Comparison of ENCODE assay signal across 10 cellular contexts in the genomic region with DNA sequence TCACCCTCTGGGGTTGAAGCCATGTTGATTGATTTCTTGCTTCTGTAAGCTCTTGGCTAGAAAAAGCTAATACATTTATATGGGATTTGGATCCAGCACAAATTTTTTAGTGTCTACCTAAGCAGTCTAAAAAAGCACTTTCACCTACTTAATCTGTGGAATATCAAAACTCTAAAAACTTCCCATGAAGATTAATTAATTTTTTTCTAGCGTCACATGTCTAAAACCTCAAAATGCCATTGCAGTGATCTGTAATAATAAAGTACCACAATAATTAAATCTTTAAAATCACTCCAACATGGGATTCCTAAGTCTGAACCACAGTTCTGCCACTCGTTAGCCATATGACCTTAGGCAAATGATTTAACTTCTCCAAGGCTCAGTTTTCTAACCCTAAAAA.
"Had no signal": no experiment of that assay in that cellular context is flagged by ENCODE, and none has a peak within 500 bp of the region (broad histone marks: within the 10 kb centered on the region; RNA-seq: fewer than 3 reads in every experiment).

No MANE protein-coding gene starts in this region.

- H3K9ac ChIP-seq: parathyroid adenoma had no signal

- H3K4me3 ChIP-seq: esophagus squamous epithelium, skin epidermis, thyroid gland, vagina had no signal

- H3K27ac ChIP-seq: parathyroid adenoma had no signal

- H3K36me3 ChIP-seq: esophagus squamous epithelium, thyroid gland, vagina had no signal

- DNase-seq: activated CD4-positive, alpha-beta T cell treated with anti-CD3 and anti-CD28 coated beads, Interleukin-2, amount 50 U/mL, for 1 hour; activated naive CD4-positive, alpha-beta T cell treated with anti-CD3 and anti-CD28 coated beads, Interleukin-2, amount 10 ng/mL, durations not matched to agents 7 days and 5 days; esophagus squamous epithelium; hypothalamus; kidney glomerular epithelial cell; retina; thyroid gland had no signal

- H3K9me3 ChIP-seq: esophagus squamous epithelium, thyroid gland, vagina had no signal

- H3K27me3 ChIP-seq: esophagus squamous epithelium, thyroid gland, vagina had no signal

- H3K79me2 ChIP-seq: parathyroid adenoma had no signal

- H3K4me1 ChIP-seq: parathyroid adenoma had no signal

- H2AFZ ChIP-seq: parathyroid adenoma had no signal
